23 cellular contexts compared by ENCODE assay signal in genomic region chr5:30498972-30499371, GRCh38.
DNase-seq lines count a peak whose midpoint lies in the region; ATAC-seq, FAIRE-seq and TF ChIP-seq lines count a peak whose summit lies in the region.
"Had no signal": no experiment of that assay in that cellular context is flagged by ENCODE, and none has a peak within 500 bp of the region (broad histone marks: within the 10 kb centered on the region; RNA-seq: fewer than 3 reads in every experiment).

No MANE protein-coding gene starts in this region.

- DNase-seq in DMS53 (lab: John Stamatoyannopoulos, UW) (peak; percentile 52), LNCaP clone FGC (ENCODE audit: low read depth) (peak; percentile 59), H1 (ENCODE audit: low read depth in 1 of 2, low spot score in 2 of 2) (no peak), mammary epithelial cell (no peak), mucosa of descending colon (no peak), A673 (ENCODE audit: low spot score) (no peak)
- no peak for DNase-seq in activated CD4-positive, alpha-beta T cell treated with anti-CD3 and anti-CD28 coated beads, Interleukin-2, amount 50 U/mL, for 48 hours
- DNase-seq: 8988T; BE2C; C1 segment of cervical spinal cord; Caco-2; Calu3; CD4-positive, alpha-beta T cell; CD8-positive, alpha-beta T cell; DMS79 treated with DMSO at 0.1 percent for 48 hours; GF-D8 had no signal

- TF ChIP-seq RAD21 in H1 (IDR thresholded peaks at IDR 0.05 in 1 of 2, conservative IDR thresholded peaks at IDR 0.05 in 1 of 2; ENCODE audit: low read depth in 2 of 2, low read length in 2 of 2): no peak

- H3K36me3 ChIP-seq in H1 (ENCODE audit: control insufficient read depth in 2 of 4, insufficient read depth in 4 of 4, low read length in 3 of 4) (no peaks in the 10 kb centered on the region), mammary epithelial cell (ENCODE audit: insufficient read depth, low read length) (no peaks in the 10 kb centered on the region), mucosa of descending colon (ENCODE audit: low read depth) (no peaks in the 10 kb centered on the region), A673 (ENCODE audit: insufficient read depth, low read length, poor library complexity, severe bottlenecking) (no peaks in the 10 kb centered on the region)
- H3K36me3 ChIP-seq: BE2C, BLaER1 had no signal

- H4K91ac ChIP-seq in H1 (replicated peaks; ENCODE audit: insufficient read length, low read length): no peak overlapping the region

- H3K56ac ChIP-seq in H1 (replicated peaks; ENCODE audit: insufficient read length, low read depth, low read length): no peak overlapping the region

- ATAC-seq in mucosa of descending colon: no peak
- ATAC-seq: CD8-positive, alpha-beta T cell had no signal

- H3K4me1 ChIP-seq in H1 (replicated peaks in 1 of 4; ENCODE audit: control insufficient read depth in 3 of 4, insufficient read depth in 4 of 4, low read length in 3 of 4) (0 out of 7 replicates have a peak, but pooled peaks cover 0 to 2% (median 0%) of the 10 kb centered on the region in 4 experiments), mammary epithelial cell (ENCODE audit: insufficient read depth, low read length) (peaks cover 8% of the 10 kb centered on the region), mucosa of descending colon (ENCODE audit: low read depth) (no peaks in the 10 kb centered on the region), A673 (ENCODE audit: insufficient read depth, low read length, poor library complexity, severe bottlenecking) (no peaks in the 10 kb centered on the region)
- H3K4me1 ChIP-seq: BE2C, BLaER1 had no signal

- TF ChIP-seq EP300 in H1 (IDR thresholded peaks at IDR 0.05; ENCODE audit: borderline replicate concordance in 1 of 2, low read depth in 2 of 2, low read length in 2 of 2): no peak

- no peak overlapping the region for H3K23ac ChIP-seq in H1 (ENCODE audit: insufficient read length)

- H3K14ac ChIP-seq in H1 (ENCODE audit: insufficient read length): no peak overlapping the region

- no peak overlapping the region for H3K18ac ChIP-seq in H1 (ENCODE audit: extremely low read depth, low read length)

- CTCF ChIA-PET in H1 (lab: Charles Lee; ENCODE audit: partially characterized antibody) (interaction anchor here (1.9 kb wide), 1 partner anchor 459 kb away, joined by 6 read pairs; no protein-coding TSS in a partner anchor), mammary epithelial cell (lab: Charles Lee; ENCODE audit: low non-redundant PET) (no interaction called here), A673 (lab: Charles Lee) (no interaction called here)

- TF ChIP-seq CTCF in C4-2B (conservative IDR thresholded peaks at IDR 0.05): no peak
- TF ChIP-seq CTCF in LNCaP clone FGC (IDR thresholded peaks at IDR 0.05; ENCODE audit: control insufficient read depth, extremely low read depth, insufficient read depth): no peak
- TF ChIP-seq CTCF in H1 (IDR thresholded peaks at IDR 0.05; ENCODE audit: control extremely low read depth in 1 of 3, insufficient read depth in 1 of 3, low read depth in 1 of 3, low read length in 3 of 3): no peak
- no peak for TF ChIP-seq CTCF in mammary epithelial cell (conservative IDR thresholded peaks at IDR 0.05 in 1 of 2, IDR thresholded peaks at IDR 0.05 in 1 of 2; ENCODE audit: extremely low read depth in 1 of 2, insufficient read depth in 1 of 2, low read depth in 1 of 2, low read length in 2 of 2)
- no peak for TF ChIP-seq CTCF in mucosa of descending colon (IDR thresholded peaks at IDR 0.05)
- TF ChIP-seq CTCF in A673 (conservative IDR thresholded peaks at IDR 0.05; ENCODE audit: low read depth, low read length): no peak

- FAIRE-seq in H1 (lab: Jason Lieb, UNC): no peak
- FAIRE-seq: A204.1, D721Med, G401.6, GM12891, GM19239 had no signal

- H3K79me1 ChIP-seq in H1 (ENCODE audit: low read depth, low read length): no peaks in the 10 kb centered on the region

- no peak overlapping the region for H2BK15ac ChIP-seq in H1 (ENCODE audit: low read length)

- no peak overlapping the region for H3K4ac ChIP-seq in H1 (replicated peaks; ENCODE audit: insufficient read length, low read depth, low read length)

- in situ Hi-C loops in mammary epithelial cell (cut with MboI; ENCODE audit: low sequenced_read_pairs in 2 of 2): no loop called here

- no peak overlapping the region for H2BK120ac ChIP-seq in H1 (replicated peaks; ENCODE audit: low read depth, low read length)

- intact Hi-C loops in mammary epithelial cell (cut with micrococcal nuclease): no loop called here
- intact Hi-C loops in mucosa of descending colon (cut with DNase I, micrococcal nuclease): no loop called here
- intact Hi-C loops in A673 (cut with micrococcal nuclease; ENCODE audit: unreplicated experiment): no loop called here

- H2BK12ac ChIP-seq in H1 (ENCODE audit: low read depth, low read length): no peak overlapping the region

- H3K23me2 ChIP-seq in H1 (ENCODE audit: low read depth, low read length): no peaks in the 10 kb centered on the region

- H3K27me3 ChIP-seq in H1 (replicated peaks in 1 of 4; ENCODE audit: control insufficient read depth in 3 of 4, extremely low read depth in 1 of 4, insufficient read depth in 3 of 4, low read length in 3 of 4) (no peaks in the 10 kb centered on the region), mammary epithelial cell (ENCODE audit: insufficient read depth, low read length) (no peaks in the 10 kb centered on the region), A673 (replicated peaks; ENCODE audit: insufficient read depth, low read depth, low read length, poor library complexity) (no peaks in the 10 kb centered on the region)
- H3K27me3 ChIP-seq: BE2C, BLaER1 had no signal

- H3K4me2 ChIP-seq in H1 (ENCODE audit: insufficient read depth in 1 of 2, low read depth in 2 of 2, low read length in 2 of 2) (no peak overlapping the region), mammary epithelial cell (ENCODE audit: insufficient read depth, low read depth, low read length) (no peak overlapping the region)
- H3K4me2 ChIP-seq: BLaER1 had no signal

- no peak overlapping the region for H4K5ac ChIP-seq in H1 (ENCODE audit: insufficient read length, low read depth, low read length)

- no peaks in the 10 kb centered on the region for H3K79me2 ChIP-seq in H1 (ENCODE audit: control insufficient read depth in 1 of 2, insufficient read depth in 2 of 2, low read length in 2 of 2)
- no peaks in the 10 kb centered on the region for H3K79me2 ChIP-seq in mammary epithelial cell (ENCODE audit: insufficient read depth, low read length)

- H2BK20ac ChIP-seq in H1 (ENCODE audit: low read length): no peak overlapping the region

- dilution Hi-C loops in mammary epithelial cell (cut with HindIII; ENCODE audit: low sequenced_read_pairs): no loop called here

- H2AFZ ChIP-seq in H1 (ENCODE audit: low read length) (peak overlapping the region; percentile 44; the same call in 1 of the 2 replicates), mammary epithelial cell (ENCODE audit: low read depth, low read length) (no peak overlapping the region)

- no peak overlapping the region for H4K8ac ChIP-seq in H1 (ENCODE audit: extremely low read depth, insufficient read depth, low read length)

- H3K9me3 ChIP-seq in H1 (ENCODE audit: insufficient read depth in 2 of 2, low read depth in 1 of 2, low read length in 1 of 2) (no peaks in the 10 kb centered on the region), mammary epithelial cell (replicated peaks; ENCODE audit: insufficient read depth, low read length) (no peaks in the 10 kb centered on the region), mucosa of descending colon (no peaks in the 10 kb centered on the region), A673 (ENCODE audit: low read depth, low read length, poor library complexity, severe bottlenecking) (no peaks in the 10 kb centered on the region)
- H3K9me3 ChIP-seq: BE2C, BLaER1, Caco-2 had no signal

- H2BK5ac ChIP-seq in H1 (ENCODE audit: low read depth, low read length): no peak overlapping the region

- H3K9ac ChIP-seq in H1 (replicated peaks in 1 of 4; ENCODE audit: extremely low read depth in 1 of 4, low read depth in 3 of 4, low read length in 3 of 4): no peak overlapping the region
- no peak overlapping the region for H3K9ac ChIP-seq in mammary epithelial cell (ENCODE audit: insufficient read depth, low read length)
- H3K9ac ChIP-seq: BLaER1 had no signal

- no TSS peak for BruUV-seq in mammary epithelial cell (replicated peaks; lab: Mats Ljungman, UMichigan)
- BruUV-seq in A673 (replicated peaks; lab: Mats Ljungman, UMichigan): no TSS peak

- no peak for TF ChIP-seq POLR2A in H1 (IDR thresholded peaks at IDR 0.05; ENCODE audit: control extremely low read depth in 1 of 2, low read depth in 2 of 2, low read length in 2 of 2)

- POLR2A ChIA-PET in H1 (lab: Charles Lee; ENCODE audit: partially characterized antibody) (no interaction called here), A673 (lab: Charles Lee; ENCODE audit: low non-redundant PET) (no interaction called here)

- no peaks in the 10 kb centered on the region for H4K20me1 ChIP-seq in H1 (replicated peaks in 1 of 2; ENCODE audit: control insufficient read depth in 1 of 2, insufficient read depth in 2 of 2, low read length in 2 of 2)
- H4K20me1 ChIP-seq in mammary epithelial cell (ENCODE audit: insufficient read depth, low read length): no peaks in the 10 kb centered on the region
- H4K20me1 ChIP-seq: BLaER1 had no signal

- 50% methylated on average over 1 of the region's 1 CpG; no CpG with 5 or more reads in 1 of the 2 experiments for WGBS in H1 (ENCODE audit: extremely low coverage in 1 of 2, insufficient coverage in 1 of 2, insufficient read length in 1 of 2, insufficient replicate concordance in 2 of 2, low coverage in 1 of 2, low lambda C conversion rate in 2 of 2, missing lambda C conversion rate in 1 of 2), 2 experiments
- WGBS in mammary epithelial cell (ENCODE audit: low coverage, missing lambda C conversion rate): 0% methylated on average over 1 of the region's 1 CpG

- H3K27ac ChIP-seq in C4-2B (peak overlapping the region; percentile 59), H1 (ENCODE audit: low read depth, low read length) (no peak overlapping the region), mammary epithelial cell (ENCODE audit: insufficient read depth, low read depth, low read length) (no peak overlapping the region), A673 (ENCODE audit: low read depth, low read length, poor library complexity, severe bottlenecking) (no peak overlapping the region)
- H3K27ac ChIP-seq: BLaER1 had no signal

- H3K4me3 ChIP-seq in LNCaP clone FGC (ENCODE audit: low read depth, low read length) (no peak overlapping the region), H1 (ENCODE audit: extremely low read depth in 1 of 4, insufficient read depth in 2 of 4, low read depth in 3 of 4, low read length in 4 of 4) (no peak overlapping the region), mammary epithelial cell (replicated peaks in 1 of 3; ENCODE audit: insufficient read depth in 1 of 3, low read depth in 2 of 3, low read length in 3 of 3) (no peak overlapping the region), mucosa of descending colon (no peak overlapping the region), A673 (ENCODE audit: low read depth, low read length, poor library complexity, severe bottlenecking) (no peak overlapping the region)
- H3K4me3 ChIP-seq: BLaER1 had no signal

- no peak overlapping the region for H2AK5ac ChIP-seq in H1 (ENCODE audit: low read depth, low read length)

TF ChIP-seq in H1, 55 proteins besides CTCF, POLR2A, EP300 and RAD21 (continues in another document):
- TF ChIP-seq EZH2 (IDR thresholded peaks at IDR 0.05; ENCODE audit: low read depth, low read length, severe bottlenecking) (no peak), EGR1 (IDR thresholded peaks at IDR 0.05; ENCODE audit: borderline replicate concordance, low read depth, low read length) (no peak)

Comparison
In these comparisons a context has a peak if more than half of its experiments do, and no peak if none do; other contexts are left out.
1. DNase-seq: peak in DMS53 (single experiment) and LNCaP clone FGC (single experiment); none in H1 (0 of 2), mammary epithelial cell (single experiment), activated CD4-positive, alpha-beta T cell treated with anti-CD3 and anti-CD28 coated beads, Interleukin-2, amount 50 U/mL, for 48 hours (0 of 2), mucosa of descending colon (0 of 3) and A673 (single experiment).